8 cellular contexts compared by ENCODE assay signal in the genomic region with DNA sequence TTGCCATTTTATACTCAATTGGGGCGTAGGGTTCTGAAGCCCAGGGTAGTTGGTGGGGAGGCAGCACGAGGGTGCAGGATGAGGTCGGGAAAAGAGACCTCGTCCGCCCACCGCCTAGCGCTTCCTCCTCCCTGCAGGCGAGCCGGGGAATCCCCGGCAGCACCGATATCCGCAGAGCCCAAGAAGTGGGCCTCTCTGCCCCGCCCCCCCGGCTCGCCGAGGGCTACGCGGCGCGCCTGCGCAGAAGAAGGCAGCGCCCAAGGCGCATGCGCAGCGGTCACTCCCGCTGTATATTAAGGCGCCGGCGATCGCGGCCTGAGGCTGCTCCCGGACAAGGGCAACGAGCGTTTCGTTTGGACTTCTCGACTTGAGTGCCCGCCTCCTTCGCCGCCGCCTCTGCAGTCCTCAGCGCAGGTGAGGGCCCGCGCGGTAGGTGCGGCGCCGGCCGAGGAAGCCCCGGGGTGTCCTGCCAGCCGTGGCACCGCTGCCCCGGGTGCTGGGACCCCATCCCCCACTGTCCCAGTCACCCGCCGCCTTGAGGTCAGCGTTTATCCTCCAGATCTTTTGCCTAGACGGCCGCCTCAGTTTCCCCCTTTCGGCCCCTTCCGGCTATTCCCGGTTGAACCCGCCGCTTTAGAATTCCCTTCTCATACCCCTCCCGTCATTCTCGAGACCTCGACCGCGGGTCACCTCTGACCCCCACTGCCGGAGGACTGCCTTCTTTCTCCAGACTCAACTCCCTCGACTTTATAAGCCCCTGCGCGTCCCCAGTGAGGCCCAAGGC. TPM values are rescaled to one million over a fixed set of nuclear protein-coding genes. Genes with fewer than 3 reads are reported as not detected.
DNase-seq lines count a peak whose midpoint lies in the region; ATAC-seq and TF ChIP-seq lines count a peak whose summit lies in the region.

A gene (plus strand): TSS at position 319 of the 784 bp plus-strand sequence. CDS start 1,082 bp downstream, outside the sequence.

- peak within 1 kb of the TSS; percentile 93 for H2AFZ ChIP-seq in GM23248

- H3K9me3 Mint-ChIP-seq in activated T-helper 2 cell treated with anti-CD3 and anti-CD28 coated beads, Interferon-gamma antibody, Interleukin-2, Interleukin-4, amounts not matched to agents 10 μg/mL and 5 μg/mL and 100 μg/mL, durations not matched to agents 14 hours and 24 hours and 36 hours: no peaks in the 10 kb centered on the region
- H3K9me3 Mint-ChIP-seq in natural killer cell treated with Interleukin-12 subunit alpha and Interleukin-12 subunit beta and Interleukin-15 and Interleukin-18, amount 100 ng/mL, for 72 hours: no peaks in the 10 kb centered on the region

- H3K9ac ChIP-seq in GM23248: peak within 1 kb of the TSS; percentile 86

- H3K4me1 Mint-ChIP-seq in activated T-helper 2 cell treated with anti-CD3 and anti-CD28 coated beads, Interferon-gamma antibody, Interleukin-2, Interleukin-4, amounts not matched to agents 10 μg/mL and 5 μg/mL and 100 μg/mL, durations not matched to agents 14 hours and 24 hours and 36 hours (ENCODE audit: low read depth): peaks cover 48% of the 10 kb centered on the region
- H3K4me1 Mint-ChIP-seq in natural killer cell treated with Interleukin-12 subunit alpha and Interleukin-12 subunit beta and Interleukin-15 and Interleukin-18, amount 100 ng/mL, for 72 hours (ENCODE audit: low read depth in 2 of 2): peaks cover 53 to 54% of the 10 kb centered on the region in 2 donors

- H3K27ac ChIP-seq in GM23248: no peak within 1 kb of the TSS
- H3K27ac ChIP-seq in RWPE2 (ENCODE audit: poor library complexity, severe bottlenecking): peak within 1 kb of the TSS; percentile 11

- no peaks in the 10 kb centered on the region for H3K9me2 ChIP-seq in GM23248 (ENCODE audit: insufficient read depth)

- peak within 1 kb of the TSS; percentile 96 for H3K4me3 ChIP-seq in GM23248
- H3K4me3 ChIP-seq in RWPE2 (ENCODE audit: severe bottlenecking): peak within 1 kb of the TSS; percentile 90
- H3K4me3 ChIP-seq in fibroblast of pulmonary artery (replicated peaks; ENCODE audit: low read depth, low read length): peak within 1 kb of the TSS; percentile 90

- in situ Hi-C loops in GM23248 (cut with MboI): no loop called here

- peaks cover 23% of the 10 kb centered on the region for H3F3A ChIP-seq in GM23248 (ENCODE audit: insufficient read depth)

- no peaks in the 10 kb centered on the region for H4K20me1 ChIP-seq in GM23248 (ENCODE audit: insufficient read depth)

- H3K27me3 ChIP-seq in GM23248 (replicated peaks; ENCODE audit: insufficient read depth) (no peaks in the 10 kb centered on the region), RWPE2 (ENCODE audit: insufficient read depth, poor library complexity, severe bottlenecking) (no peaks in the 10 kb centered on the region)

- peak; percentile 75 for ATAC-seq in RWPE2 (ENCODE audit: low read depth)
- ATAC-seq in natural killer cell treated with Interleukin-12 subunit alpha and Interleukin-12 subunit beta and Interleukin-15 and Interleukin-18, amount 100 ng/mL, for 72 hours: peak; percentile 94 to 95
- ATAC-seq in stimulated activated naive CD8-positive, alpha-beta T cell treated with anti-CD3 and anti-CD28 coated beads, Interleukin-15, Interleukin-2, amounts not matched to agents 100 U/mL and 50 U/mL, for 24 hours: peak; percentile 94

- no peak for TF ChIP-seq CTCF in RWPE2 (IDR thresholded peaks at IDR 0.05; ENCODE audit: poor library complexity, severe bottlenecking)
- no peak for TF ChIP-seq CTCF in fibroblast of pulmonary artery (IDR thresholded peaks at IDR 0.05; ENCODE audit: low read length, missing control alignments)

- H3K4me3 Mint-ChIP-seq in activated T-helper 2 cell treated with anti-CD3 and anti-CD28 coated beads, Interferon-gamma antibody, Interleukin-2, Interleukin-4, amounts not matched to agents 10 μg/mL and 5 μg/mL and 100 μg/mL, durations not matched to agents 14 hours and 24 hours and 36 hours (ENCODE audit: low read depth): peak within 1 kb of the TSS; percentile 99
- peak within 1 kb of the TSS; percentile 100 for H3K4me3 Mint-ChIP-seq in natural killer cell treated with Interleukin-12 subunit alpha and Interleukin-12 subunit beta and Interleukin-15 and Interleukin-18, amount 100 ng/mL, for 72 hours

- H3K4me2 ChIP-seq in GM23248 (ENCODE audit: unreplicated experiment): peak within 1 kb of the TSS; percentile 83

- H3K9me3 ChIP-seq in GM23248 (ENCODE audit: low read depth): no peaks in the 10 kb centered on the region
- no peaks in the 10 kb centered on the region for H3K9me3 ChIP-seq in RWPE2 (ENCODE audit: severe bottlenecking)

- H3K27ac Mint-ChIP-seq in activated T-helper 2 cell treated with anti-CD3 and anti-CD28 coated beads, Interferon-gamma antibody, Interleukin-2, Interleukin-4, amounts not matched to agents 10 μg/mL and 5 μg/mL and 100 μg/mL, durations not matched to agents 14 hours and 24 hours and 36 hours: peak within 1 kb of the TSS; percentile 88
- H3K27ac Mint-ChIP-seq in natural killer cell treated with Interleukin-12 subunit alpha and Interleukin-12 subunit beta and Interleukin-15 and Interleukin-18, amount 100 ng/mL, for 72 hours: peak within 1 kb of the TSS; percentile 94 to 98

- peak; percentile 90 for DNase-seq in EL
- peak; percentile 93 for DNase-seq in GM23248
- peak; percentile 90 to 91 for DNase-seq in Kasumi-1 (lab: John Stamatoyannopoulos, UW)
- DNase-seq in RWPE2 (ENCODE audit: low spot score): peak; percentile 85
- DNase-seq in activated T-helper 2 cell treated with anti-CD3 and anti-CD28 coated beads, Interferon-gamma antibody, Interleukin-2, Interleukin-4, amounts not matched to agents 10 μg/mL and 5 μg/mL and 100 μg/mL, durations not matched to agents 14 hours and 24 hours and 36 hours (ENCODE audit: low spot score): peak; percentile 94
- peak; percentile 86 for DNase-seq in fibroblast of pulmonary artery (ENCODE audit: low read depth)
- peak; percentile 96 for DNase-seq in natural killer cell treated with Interleukin-12 subunit alpha and Interleukin-12 subunit beta and Interleukin-15 and Interleukin-18, amount 100 ng/mL, for 72 hours (ENCODE audit: low spot score)
- DNase-seq in stimulated activated naive CD8-positive, alpha-beta T cell treated with anti-CD3 and anti-CD28 coated beads, Interleukin-15, Interleukin-2, amounts not matched to agents 100 U/mL and 50 U/mL, for 24 hours: peak; percentile 97

- H3K36me3 Mint-ChIP-seq in activated T-helper 2 cell treated with anti-CD3 and anti-CD28 coated beads, Interferon-gamma antibody, Interleukin-2, Interleukin-4, amounts not matched to agents 10 μg/mL and 5 μg/mL and 100 μg/mL, durations not matched to agents 14 hours and 24 hours and 36 hours (ENCODE audit: low read depth): peaks cover 44% of the 10 kb centered on the region
- peaks cover 12% of the 10 kb centered on the region for H3K36me3 Mint-ChIP-seq in natural killer cell treated with Interleukin-12 subunit alpha and Interleukin-12 subunit beta and Interleukin-15 and Interleukin-18, amount 100 ng/mL, for 72 hours

- no peaks in the 10 kb centered on the region for H3K27me3 Mint-ChIP-seq in activated T-helper 2 cell treated with anti-CD3 and anti-CD28 coated beads, Interferon-gamma antibody, Interleukin-2, Interleukin-4, amounts not matched to agents 10 μg/mL and 5 μg/mL and 100 μg/mL, durations not matched to agents 14 hours and 24 hours and 36 hours (ENCODE audit: low read depth)
- H3K27me3 Mint-ChIP-seq in natural killer cell treated with Interleukin-12 subunit alpha and Interleukin-12 subunit beta and Interleukin-15 and Interleukin-18, amount 100 ng/mL, for 72 hours: no peaks in the 10 kb centered on the region

- WGBS in GM23248 (ENCODE audit: low coverage in 1 of 2, low lambda C conversion rate in 2 of 2, missing lambda C conversion rate in 2 of 2), 2 experiments: 2% methylated on average over 63 to 68 of the region's 71 CpGs

- H3K4me1 ChIP-seq in GM23248 (ENCODE audit: insufficient read depth) (peaks cover 24% of the 10 kb centered on the region), RWPE2 (ENCODE audit: insufficient read depth, poor library complexity, severe bottlenecking) (peaks cover 11% of the 10 kb centered on the region)

- peaks cover 27% of the 10 kb centered on the region for H3K79me2 ChIP-seq in GM23248 (ENCODE audit: insufficient read depth)

- intact Hi-C loops in activated T-helper 2 cell treated with anti-CD3 and anti-CD28 coated beads, Interferon-gamma antibody, Interleukin-2, Interleukin-4, amounts not matched to agents 10 μg/mL and 5 μg/mL and 100 μg/mL, durations not matched to agents 14 hours and 24 hours and 36 hours (cut with micrococcal nuclease): loop anchor here (1.0 to 5.0 kb wide), 3 partner anchors 44 to 201 kb away; a partner anchor contains a TSS

- H3K36me3 ChIP-seq in GM23248 (ENCODE audit: low read depth) (peaks cover 7% of the 10 kb centered on the region; the same call in 1 of the 2 replicates), RWPE2 (ENCODE audit: low read depth) (peaks cover 40% of the 10 kb centered on the region)

RNA-seq across cellular contexts. Expression of the gene that starts here (rescaled TPM):
- total RNA-seq in GM23248 (2014; rRNA removed; shearing (Covaris generic)): 21.2 and 33.9 TPM in 2 replicates
- polyA plus RNA-seq in GM23248 (2016; fragmentation: Nextera tagmentation; extraction: Ambion mirVana): 30.4 and 31.0 TPM in 2 replicates
- total RNA-seq in activated T-helper 2 cell treated with anti-CD3 and anti-CD28 coated beads, Interferon-gamma antibody, Interleukin-2, Interleukin-4, amounts not matched to agents 10 μg/mL and 5 μg/mL and 100 μg/mL, durations not matched to agents 14 hours and 24 hours and 36 hours: 117 and 123 TPM in 2 replicates
- 100 to 1,000 TPM in 1 of 2 donors, 10 to 100 TPM in 1; 93.6 to 121 TPM for total RNA-seq in natural killer cell treated with Interleukin-12 subunit alpha and Interleukin-12 subunit beta and Interleukin-15 and Interleukin-18, amount 100 ng/mL, for 72 hours
